In genomic region chr12:116863275-116863767, GRCh38 we compare ENCODE assay signal across 10 cellular contexts. TPM values are rescaled to one million over a fixed set of nuclear protein-coding genes. Genes with fewer than 3 reads are reported as not detected.
A peak's percentile ranks its signal among the peaks of the same experiment; 100 is the strongest.
DNase-seq lines count a peak whose midpoint lies in the region; ATAC-seq and TF ChIP-seq lines count a peak whose summit lies in the region.
"Had no signal": no experiment of that assay in that cellular context is flagged by ENCODE, and none has a peak within 500 bp of the region (broad histone marks: within the 10 kb centered on the region; RNA-seq: fewer than 3 reads in every experiment).

No MANE protein-coding gene starts in this region.

- BruUV-seq in IMR-90 (replicated peaks; lab: Mats Ljungman, UMichigan): no TSS peak

- ATAC-seq in IMR-90 (ENCODE audit: low read depth) (0 out of 2 replicates have a peak, but pooled peaks have one; percentile 18), HG03354 (IDR thresholded peaks at IDR 0.05; ENCODE audit: poor library complexity, severe bottlenecking, unreplicated experiment) (no peak)

- H4K5ac ChIP-seq in IMR-90 (ENCODE audit: low read depth, low read length): no peak overlapping the region

- no peak overlapping the region; a peak in 1 of 4 replicates for H4K8ac ChIP-seq in IMR-90 (ENCODE audit: low read depth in 2 of 2, low read length in 2 of 2)

- peak overlapping the region; percentile 2; the same call in 1 of the 2 replicates for H3K18ac ChIP-seq in IMR-90 (ENCODE audit: low read depth, low read length)

- in situ Hi-C loops in IMR-90 (cut with MboI; ENCODE audit: low sequenced_read_pairs): no loop called here

- no peak overlapping the region for H3K4me3 Mint-ChIP-seq in progenitor cell of endocrine pancreas (ENCODE audit: low read depth)
- H3K4me3 Mint-ChIP-seq: CD4-positive, CD25-positive, alpha-beta regulatory T cell had no signal

- TF ChIP-seq RAD21 in IMR-90 (IDR thresholded peaks at IDR 0.05; ENCODE audit: low read length): peak; percentile 16; the same call in 1 of the 2 replicates

- peak overlapping the region; percentile 51 for H4K91ac ChIP-seq in IMR-90 (ENCODE audit: insufficient read depth, low read depth, low read length)

- no peak overlapping the region for H3K27ac Mint-ChIP-seq in progenitor cell of endocrine pancreas
- H3K27ac Mint-ChIP-seq: CD4-positive, CD25-positive, alpha-beta regulatory T cell had no signal

- peak overlapping the region; percentile 74; the same call in 2 of the 3 replicates for H2BK15ac ChIP-seq in IMR-90 (ENCODE audit: low read depth, low read length)

- H3K4me3 ChIP-seq in IMR-90 (ENCODE audit: insufficient read depth, low read depth, low read length) (no peak overlapping the region), dorsolateral prefrontal cortex (no peak overlapping the region)
- H3K4me3 ChIP-seq in effector memory CD4-positive, alpha-beta T cell (ENCODE audit: insufficient read depth, low read depth, low read length, poor library complexity, severe bottlenecking): no peak overlapping the region

- H3K36me3 ChIP-seq in IMR-90 (ENCODE audit: control insufficient read depth, insufficient read depth, low read length): no peaks in the 10 kb centered on the region
- no peaks in the 10 kb centered on the region for H3K36me3 ChIP-seq in effector memory CD4-positive, alpha-beta T cell (ENCODE audit: control insufficient read depth, insufficient read depth, low read length)

- H2AK5ac ChIP-seq in IMR-90 (ENCODE audit: low read depth, low read length): peak overlapping the region; percentile 61

- H3K27me3 ChIP-seq in IMR-90 (ENCODE audit: control insufficient read depth, insufficient read depth, low read length): no peaks in the 10 kb centered on the region; the same call in 1 of the 2 replicates
- no peaks in the 10 kb centered on the region for H3K27me3 ChIP-seq in dorsolateral prefrontal cortex
- H3K27me3 ChIP-seq in effector memory CD4-positive, alpha-beta T cell (replicated peaks; ENCODE audit: control insufficient read depth, insufficient read depth, low read length, poor library complexity, severe bottlenecking): no peaks in the 10 kb centered on the region

- no peak overlapping the region for H3K4me2 ChIP-seq in IMR-90 (ENCODE audit: low read depth, low read length)

- peak overlapping the region; percentile 79 for H2BK120ac ChIP-seq in IMR-90 (ENCODE audit: low read depth, low read length)

- TF ChIP-seq CTCF in IMR-90 (conservative IDR thresholded peaks at IDR 0.05; ENCODE audit: low read depth, low read length) (peak; percentile 42), dorsolateral prefrontal cortex (IDR thresholded peaks at IDR 0.05 in 54 of 56, conservative IDR thresholded peaks at IDR 0.05 in 2 of 56; ENCODE audit: low read depth in 1 of 56, partially characterized antibody in 56 of 56) (peak in 41 of 56 donors; percentile 9 to 61 (median 35)), progenitor cell of endocrine pancreas (IDR thresholded peaks at IDR 0.05; ENCODE audit: unreplicated experiment) (peak; percentile 54)

- peak overlapping the region; percentile 5; the same call in 1 of the 2 replicates for H3K23ac ChIP-seq in IMR-90 (ENCODE audit: low read depth, low read length)

- peaks cover 14% of the 10 kb centered on the region for H3K9me1 ChIP-seq in IMR-90 (ENCODE audit: insufficient read depth, low read length)

- peak overlapping the region; percentile 46 for H2BK20ac ChIP-seq in IMR-90 (ENCODE audit: low read depth, low read length)

- peak overlapping the region; percentile 8 for H2AK9ac ChIP-seq in IMR-90 (replicated peaks; ENCODE audit: low read depth, low read length, poor library complexity)

- H3K27ac ChIP-seq in IMR-90 (ENCODE audit: insufficient read depth, low read length): no peak overlapping the region
- peak overlapping the region in 5 of 59 donors; percentile 4 to 65 (median 16) for H3K27ac ChIP-seq in dorsolateral prefrontal cortex
- no peak overlapping the region for H3K27ac ChIP-seq in effector memory CD4-positive, alpha-beta T cell (ENCODE audit: insufficient read depth, low read length, poor library complexity, severe bottlenecking)

- peak overlapping the region; percentile 36; the same call in 1 of the 2 replicates for H3K4ac ChIP-seq in IMR-90 (ENCODE audit: low read depth, low read length)

- intact Hi-C loops in IMR-90 (cut with micrococcal nuclease) (no loop called here), dorsolateral prefrontal cortex (cut with DNase I) (no loop called here)

- no peak overlapping the region for H2BK5ac ChIP-seq in IMR-90 (ENCODE audit: low read depth, low read length, poor library complexity, severe bottlenecking)

- POLR2A ChIA-PET in IMR-90 (lab: Charles Lee; ENCODE audit: unreplicated experiment): no interaction called here

- dilution Hi-C loops in IMR-90 (cut with HindIII; ENCODE audit: low sequenced_read_pairs, unreplicated experiment): no loop called here

- TF ChIP-seq POLR2A in IMR-90 (IDR thresholded peaks at IDR 0.05; ENCODE audit: low read depth, low read length): no peak

- peaks cover 5% of the 10 kb centered on the region for H3K4me1 ChIP-seq in IMR-90 (ENCODE audit: control insufficient read depth, insufficient read depth, low read length)
- peaks cover 4% of the 10 kb centered on the region for H3K4me1 ChIP-seq in effector memory CD4-positive, alpha-beta T cell (ENCODE audit: control insufficient read depth, insufficient read depth, low read length, poor library complexity, severe bottlenecking)

- peaks cover 1% of the 10 kb centered on the region for H3K36me3 Mint-ChIP-seq in progenitor cell of endocrine pancreas (ENCODE audit: insufficient read depth)
- H3K36me3 Mint-ChIP-seq: CD4-positive, CD25-positive, alpha-beta regulatory T cell had no signal

- CTCF ChIA-PET in IMR-90 (lab: Yijun Ruan, JAX): interaction anchor here (1.0 kb wide), 2 partner anchors 11 to 20 kb away, joined by 3 to 5 read pairs; no protein-coding TSS in a partner anchor

- peaks cover 2% of the 10 kb centered on the region for H3K27me3 Mint-ChIP-seq in progenitor cell of endocrine pancreas

- no peak overlapping the region for H3K9ac ChIP-seq in IMR-90 (ENCODE audit: low read depth, low read length)

- no peaks in the 10 kb centered on the region for H3K79me1 ChIP-seq in IMR-90 (ENCODE audit: low read depth in 1 of 2, low read length in 2 of 2)

- H3K14ac ChIP-seq in IMR-90 (replicated peaks; ENCODE audit: low read depth, low read length): peak overlapping the region; percentile 58; the same call in 1 of the 2 replicates

- H3K9me3 Mint-ChIP-seq in progenitor cell of endocrine pancreas (ENCODE audit: low read depth): no peaks in the 10 kb centered on the region

- peak overlapping the region; percentile 4 for H2AFZ ChIP-seq in IMR-90 (replicated peaks; ENCODE audit: low read length, poor library complexity)

- no peak overlapping the region for H3K56ac ChIP-seq in IMR-90 (ENCODE audit: extremely low read depth, insufficient read depth, low read length)

- peaks cover 2% of the 10 kb centered on the region for H3K4me1 Mint-ChIP-seq in progenitor cell of endocrine pancreas (ENCODE audit: low read depth)

- no peaks in the 10 kb centered on the region for H4K20me1 ChIP-seq in IMR-90 (ENCODE audit: insufficient read depth, low read length)

- DNase-seq in NCI-H748 (lab: John Stamatoyannopoulos, UW; ENCODE audit: unreplicated experiment): peak; percentile 9
- no peak for DNase-seq in NCI-H748 treated with DMSO at 0.1 percent for 48 hours (lab: John Stamatoyannopoulos, UW)
- peak; percentile 75 for DNase-seq in IMR-90
- no peak for DNase-seq in dorsolateral prefrontal cortex
- DNase-seq in progenitor cell of endocrine pancreas (ENCODE audit: low spot score, unreplicated experiment): no peak
- DNase-seq in effector memory CD4-positive, alpha-beta T cell: no peak
- DNase-seq in NOMO-1 (lab: John Stamatoyannopoulos, UW; ENCODE audit: unreplicated experiment in 2 of 2): no peak
- DNase-seq: CD4-positive, CD25-positive, alpha-beta regulatory T cell had no signal

- no peaks in the 10 kb centered on the region for H3K9me3 ChIP-seq in IMR-90 (ENCODE audit: control insufficient read depth, insufficient read depth, low read length)
- H3K9me3 ChIP-seq in effector memory CD4-positive, alpha-beta T cell (ENCODE audit: control insufficient read depth, low read length): no peaks in the 10 kb centered on the region

- 28% methylated on average over 4 of the region's 6 CpGs; no CpG with 5 or more reads in 1 of the 2 experiments for WGBS in IMR-90 (ENCODE audit: extremely low coverage in 2 of 2, insufficient read length in 1 of 2), 2 experiments

TF ChIP-seq in IMR-90, 13 proteins besides CTCF, POLR2A, EP300 and RAD21 (continues in another document):
- TF ChIP-seq CEBPB (IDR thresholded peaks at IDR 0.05; ENCODE audit: low read depth, low read length) (no peak), RFX5 (IDR thresholded peaks at IDR 0.05; ENCODE audit: low read depth, low read length) (no peak), MXI1 (IDR thresholded peaks at IDR 0.05; ENCODE audit: borderline replicate concordance, low read depth, low read length) (no peak), FOS (IDR thresholded peaks at IDR 0.05; ENCODE audit: low read depth, low read length) (0 out of 2 replicates have a peak, but pooled peaks have one; percentile 23), ELK1 (IDR thresholded peaks at IDR 0.05; ENCODE audit: borderline replicate concordance, low read depth, low read length) (no peak), SMC3 (IDR thresholded peaks at IDR 0.05; ENCODE audit: low read depth, low read length) (no peak)

RNA-seq across cellular contexts. Expression of gene HRK, which starts 17.9 kb away (rescaled TPM):
- not detected in 2 replicates for total RNA-seq in IMR-90 (2012; rRNA removed)
- polyA plus RNA-seq in IMR-90 (2012; rRNA removed): not detected in 2 replicates
- polyA plus RNA-seq in IMR-90 (2012; cell fraction: cytosol; rRNA removed): not detected in 2 replicates
- not detected in 2 replicates for polyA plus RNA-seq in IMR-90 (2012; cell fraction: nucleus; rRNA removed; ENCODE audit: low replicate concordance)
- 10 to 100 TPM in 30 of 120 experiments, 1 to 10 TPM in 90; 1.7 to 19.5 (median 8.0) TPM for total RNA-seq in dorsolateral prefrontal cortex
- 5.5 and 6.9 TPM in 2 replicates for total RNA-seq in progenitor cell of endocrine pancreas
- total RNA-seq: T-helper 2 cell treated with Interferon-gamma antibody and Interleukin-4, amounts not matched to agents 100 ng/mL and 5 ng/mL, for 36 hours had no signal
- polyA plus RNA-seq: CD4-positive, CD25-positive, alpha-beta regulatory T cell had no signal

RNA-seq across cellular contexts. Expression of gene FBXW8, which starts 47.4 kb away (rescaled TPM):
- total RNA-seq in IMR-90 (2012; rRNA removed) (23.6 and 25.8 TPM in 2 replicates), dorsolateral prefrontal cortex (10 to 100 TPM in 80 of 120 experiments, 1 to 10 TPM in 40; 6.8 to 18.0 (median 11.1) TPM), progenitor cell of endocrine pancreas (32.6 and 33.8 TPM in 2 replicates)
- 18.6 and 20.3 TPM in 2 replicates for polyA plus RNA-seq in IMR-90 (2012; rRNA removed)
- polyA plus RNA-seq in IMR-90 (2012; cell fraction: cytosol; rRNA removed): 10.6 and 17.8 TPM in 2 replicates
- polyA plus RNA-seq in IMR-90 (2012; cell fraction: nucleus; rRNA removed; ENCODE audit: low replicate concordance): 33.2 and 40.4 TPM in 2 replicates

Comparison
In these comparisons a context has a peak if more than half of its experiments do, and no peak if none do; other contexts are left out.
1. DNase-seq: peak in NCI-H748 (single experiment) and IMR-90 (single experiment); none in NCI-H748 treated with DMSO at 0.1 percent for 48 hours (single experiment), dorsolateral prefrontal cortex (0 of 10), progenitor cell of endocrine pancreas (single experiment), effector memory CD4-positive, alpha-beta T cell (0 of 3) and NOMO-1 (0 of 2).
2. Peak in every context shown above with its lines, with median percentiles within 50 percentile points of each other: CTCF ChIP-seq.